Comparison of ENCODE assay signal across 33 cellular contexts in genomic region chr13:101346161-101346560, GRCh38.
"Had no signal": no experiment of that assay in that cellular context is flagged by ENCODE, and none has a peak within 500 bp of the region (broad histone marks: within the 10 kb centered on the region; RNA-seq: fewer than 3 reads in every experiment).

No MANE protein-coding gene starts in this region.

- ATAC-seq: activated CD8-positive, alpha-beta memory T cell treated with anti-CD3 and anti-CD28 coated beads, Interleukin-2, amount 10 ng/mL, durations not matched to agents 7 days and 5 days; PC-3; SK-N-SH treated with all-trans-retinoic acid at 6 μM for 48 hours had no signal

- H3K36me3 ChIP-seq: cardiac muscle cell, Peyer's patch, WERI-Rb-1 had no signal

- H3K9me3 ChIP-seq: Peyer's patch had no signal

- H3K4me3 ChIP-seq: cardiac muscle cell, Peyer's patch had no signal

- H3K27me3 ChIP-seq: cardiac muscle cell, Peyer's patch had no signal

- DNase-seq: activated CD4-positive, alpha-beta memory T cell treated with anti-CD3 and anti-CD28 coated beads, Interleukin-2, amount 10 ng/mL, durations not matched to agents 7 days and 5 days; activated CD4-positive, alpha-beta T cell treated with anti-CD3 and anti-CD28 coated beads for 1 hour; activated CD4-positive, alpha-beta T cell treated with anti-CD3 and anti-CD28 coated beads for 48 hours; activated CD4-positive, CD25-positive, alpha-beta regulatory T cell; activated CD8-positive, alpha-beta memory T cell treated with anti-CD3 and anti-CD28 coated beads for 24 hours; activated CD8-positive, alpha-beta memory T cell treated with anti-CD3 and anti-CD28 coated beads, Interleukin-2, amount 10 ng/mL, durations not matched to agents 7 days and 5 days; activated CD8-positive, alpha-beta memory T cell treated with anti-CD3 and anti-CD28 coated beads, Interleukin-2, amount 50 U/mL, for 48 hours; activated effector memory CD4-positive, alpha-beta T cell treated with Interleukin-2 at 50 U/mL for 16 hours; activated naive CD4-positive, alpha-beta T cell; activated naive CD8-positive, alpha-beta T cell treated with anti-CD3 and anti-CD28 coated beads, Interleukin-2, amount 10 ng/mL, durations not matched to agents 7 days and 5 days; activated T-cell treated with anti-CD3 and anti-CD28 coated beads, Interleukin-2, amount 50 U/mL, for 48 hours; anterior cingulate cortex; MM.1S; MV-4-11; NCI-H1092; NCI-H1436 treated with DMSO at 0.1 percent for 48 hours; NCI-H1694 treated with DMSO at 0.1 percent for 48 hours; NCI-H2029; NCI-H345; NCI-H526; NCI-H748 treated with DMSO at 0.1 percent for 48 hours; NK-92 treated with Interleukin-12 subunit alpha and Interleukin-12 subunit beta, amount 100 ng/mL, for 24 hours; PC-3; Peyer's patch; RPMI8226; SIG-M5; SW 1271; T-helper 1 cell; T-helper 2 cell; T-helper 9 cell; WERI-Rb-1 had no signal

- H3K27ac ChIP-seq: cardiac muscle cell, Peyer's patch, WERI-Rb-1 had no signal

- H3K4me1 ChIP-seq: Peyer's patch had no signal
